1 cellular context compared by ENCODE assay signal in genomic region chr3:143024351-143024960, GRCh38.
TF ChIP-seq lines count a peak whose summit lies in the region.

No MANE protein-coding gene starts in this region.

TF ChIP-seq in HCT116, 20 proteins besides CTCF, POLR2A, EP300 and RAD21 (continued from another document):
- TF ChIP-seq EGR1 (IDR thresholded peaks at IDR 0.05; ENCODE audit: low read depth) (no peak), JUND (IDR thresholded peaks at IDR 0.05) (no peak), EZH2phosphoT487 (IDR thresholded peaks at IDR 0.05; ENCODE audit: borderline replicate concordance) (no peak), CBX3 (IDR thresholded peaks at IDR 0.05; ENCODE audit: low read depth) (no peak), SIN3A (IDR thresholded peaks at IDR 0.05; ENCODE audit: low read depth) (no peak), CEBPB (IDR thresholded peaks at IDR 0.05; ENCODE audit: low read depth) (no peak)
